ENCODE assay signal across 1 cellular context in genomic region chr14:28653521-28653920, GRCh38.
TF ChIP-seq lines count a peak whose summit lies in the region.

No MANE protein-coding gene starts in this region.

TF ChIP-seq in IMR-90, 13 proteins besides CTCF, POLR2A, EP300 and RAD21:
- TF ChIP-seq NFE2L2 (IDR thresholded peaks at IDR 0.05; ENCODE audit: low read depth, low read length), result no peak
- TF ChIP-seq CEBPB (IDR thresholded peaks at IDR 0.05; ENCODE audit: low read depth, low read length), result no peak
TF ChIP-seq in IMR-90: peak in this region for 0.
